In genomic region chr15:31217067-31217466, GRCh38 we compare ENCODE assay signal across 10 cellular contexts.
DNase-seq lines count a peak whose midpoint lies in the region; ATAC-seq, FAIRE-seq and TF ChIP-seq lines count a peak whose summit lies in the region.
"Had no signal": no experiment of that assay in that cellular context is flagged by ENCODE, and none has a peak within 500 bp of the region (broad histone marks: within the 10 kb centered on the region; RNA-seq: fewer than 3 reads in every experiment).

No MANE protein-coding gene starts in this region.

- TF ChIP-seq CTCF in BE2C (IDR thresholded peaks at IDR 0.05; ENCODE audit: low read depth, low read length) = no peak
- TF ChIP-seq CTCF in brain (conservative IDR thresholded peaks at IDR 0.05) = no peak

- no peaks in the 10 kb centered on the region for H3K36me3 Mint-ChIP-seq in brain
- H3K36me3 Mint-ChIP-seq in naive thymus-derived CD4-positive, alpha-beta T cell = no peaks in the 10 kb centered on the region

- no peaks in the 10 kb centered on the region for H3K9me3 ChIP-seq in BE2C
- H3K9me3 ChIP-seq in HUES48 (ENCODE audit: control insufficient read depth, insufficient read depth, low read length) = no peaks in the 10 kb centered on the region
- H3K9me3 ChIP-seq in naive thymus-derived CD4-positive, alpha-beta T cell (ENCODE audit: control insufficient read depth in 2 of 3, low read length in 3 of 3) = no peaks in the 10 kb centered on the region

- H3K36me3 ChIP-seq in BE2C (no peaks in the 10 kb centered on the region), HUES48 (ENCODE audit: control insufficient read depth, insufficient read depth, low read length) (no peaks in the 10 kb centered on the region)
- no peaks in the 10 kb centered on the region for H3K36me3 ChIP-seq in naive thymus-derived CD4-positive, alpha-beta T cell (ENCODE audit: control insufficient read depth in 2 of 3, insufficient read depth in 3 of 3, low read length in 3 of 3)

- no peak for FAIRE-seq in urothelium cell line (lab: Jason Lieb, UNC)

- H3K9me3 Mint-ChIP-seq in brain = peaks cover 0 to 8% (median 0%) of the 10 kb centered on the region in 5 experiments
- H3K9me3 Mint-ChIP-seq in naive thymus-derived CD4-positive, alpha-beta T cell = no peaks in the 10 kb centered on the region

- H3K27ac Mint-ChIP-seq in brain = peak overlapping the region in 4 of 5 experiments; percentile 74 to 89 (median 82)
- H3K27ac Mint-ChIP-seq in naive thymus-derived CD4-positive, alpha-beta T cell = peak overlapping the region; percentile 69 to 95 (median 88)

- DNase-seq in BE2C (no peak), SIG-M5 (lab: John Stamatoyannopoulos, UW) (no peak), urothelium cell line (ENCODE audit: low spot score) (no peak)
- DNase-seq in naive thymus-derived CD4-positive, alpha-beta T cell = no peak
- DNase-seq: Calu3, dermis blood vessel endothelial cell had no signal

- H3K4me3 Mint-ChIP-seq in brain = peak overlapping the region; percentile 75 to 84 (median 81)
- H3K4me3 Mint-ChIP-seq in naive thymus-derived CD4-positive, alpha-beta T cell = peak overlapping the region; percentile 47 to 90 (median 76)

- H3K27me3 Mint-ChIP-seq in brain = peaks cover 3% of the 10 kb centered on the region
- H3K27me3 Mint-ChIP-seq in naive thymus-derived CD4-positive, alpha-beta T cell = no peaks in the 10 kb centered on the region

- ATAC-seq in naive thymus-derived CD4-positive, alpha-beta T cell = no peak
- ATAC-seq in HG02610 (IDR thresholded peaks at IDR 0.05; ENCODE audit: unreplicated experiment) (no peak), GM19351 (IDR thresholded peaks at IDR 0.05; ENCODE audit: unreplicated experiment) (no peak)

- no peak overlapping the region for H3K27ac ChIP-seq in HUES48 (ENCODE audit: low read depth, low read length)
- peak overlapping the region; percentile 76 for H3K27ac ChIP-seq in naive thymus-derived CD4-positive, alpha-beta T cell (ENCODE audit: low read depth, low read length)

- intact Hi-C loops in naive thymus-derived CD4-positive, alpha-beta T cell (cut with micrococcal nuclease) = loop anchor here (2.0 to 5.0 kb wide), 4 partner anchors 50 to 270 kb away; no protein-coding TSS in a partner anchor

- H3K27me3 ChIP-seq in BE2C (no peaks in the 10 kb centered on the region), HUES48 (ENCODE audit: control insufficient read depth, insufficient read depth, low read length) (0 out of 2 replicates have a peak, but pooled peaks cover 2% of the 10 kb centered on the region)
- no peaks in the 10 kb centered on the region for H3K27me3 ChIP-seq in naive thymus-derived CD4-positive, alpha-beta T cell (ENCODE audit: control insufficient read depth in 2 of 2, insufficient read depth in 2 of 2, low read length in 2 of 2)

- POLR2A ChIA-PET in naive thymus-derived CD4-positive, alpha-beta T cell (lab: Charles Lee) = interaction anchor here (1.0 to 4.2 kb wide), 7 partner anchors 47 to 271 kb away, joined by 3 to 18 read pairs (median 4); partner anchors contain the start of gene KLF13

- H3K9ac ChIP-seq in HUES48 (ENCODE audit: low read depth, low read length) = no peak overlapping the region

- H3K4me3 ChIP-seq in BE2C (ENCODE audit: low read depth, low read length) (peak overlapping the region; percentile 58; the same call in 1 of the 2 replicates), HUES48 (ENCODE audit: low read depth, low read length) (peak overlapping the region; percentile 62)
- no peak overlapping the region for H3K4me3 ChIP-seq in naive thymus-derived CD4-positive, alpha-beta T cell (ENCODE audit: low read length)

- peaks cover 21% of the 10 kb centered on the region for H3K4me1 Mint-ChIP-seq in brain
- H3K4me1 Mint-ChIP-seq in naive thymus-derived CD4-positive, alpha-beta T cell = peaks cover 5 to 52% (median 44%) of the 10 kb centered on the region in 7 donors

- CTCF ChIA-PET in naive thymus-derived CD4-positive, alpha-beta T cell (lab: Charles Lee) = interaction anchor here (0.8 to 1.3 kb wide), 4 partner anchors 8 to 272 kb away, joined by 3 to 4 read pairs (median 3); partner anchors contain the start of gene KLF13

- H3K4me1 ChIP-seq in BE2C = peaks cover 3% of the 10 kb centered on the region
- peaks cover 8% of the 10 kb centered on the region; the same call in 1 of the 2 replicates for H3K4me1 ChIP-seq in HUES48 (ENCODE audit: control insufficient read depth, insufficient read depth, low read length)
- peaks cover 11 to 14% of the 10 kb centered on the region in 2 donors for H3K4me1 ChIP-seq in naive thymus-derived CD4-positive, alpha-beta T cell (ENCODE audit: control insufficient read depth in 2 of 2, insufficient read depth in 2 of 2, low read length in 2 of 2)
